In genomic region chr6:85355816-85356215, GRCh38 we compare ENCODE assay signal across 14 cellular contexts.
DNase-seq lines count a peak whose midpoint lies in the region; ATAC-seq, FAIRE-seq and TF ChIP-seq lines count a peak whose summit lies in the region.
"Had no signal": no experiment of that assay in that cellular context is flagged by ENCODE, and none has a peak within 500 bp of the region (broad histone marks: within the 10 kb centered on the region; RNA-seq: fewer than 3 reads in every experiment).

No MANE protein-coding gene starts in this region.

- no peak overlapping the region for H2BK12ac ChIP-seq in mesenchymal stem cell (ENCODE audit: low read length in 2 of 2)

- CTCF ChIA-PET in IMR-90 (lab: Yijun Ruan, JAX): interaction anchor here (0.7 to 4.7 kb wide), 8 partner anchors 45 to 139 kb away, joined by 3 to 30 read pairs (median 6); partner anchors contain the start of gene NT5E

- in situ Hi-C loops in IMR-90 (cut with MboI; ENCODE audit: low sequenced_read_pairs): no loop called here

- peak overlapping the region; percentile 31; the same call in 1 of the 2 replicates for H3K14ac ChIP-seq in IMR-90 (replicated peaks; ENCODE audit: low read depth, low read length)
- H3K14ac ChIP-seq in mesenchymal stem cell (ENCODE audit: low read length in 2 of 2): no peak overlapping the region

- TF ChIP-seq EP300 in tibial nerve (IDR thresholded peaks at IDR 0.05): no peak

- H2BK15ac ChIP-seq in IMR-90 (ENCODE audit: low read depth, low read length) (peak overlapping the region; percentile 74; the same call in 2 of the 3 replicates), mesenchymal stem cell (ENCODE audit: low read depth, poor library complexity, severe bottlenecking) (no peak overlapping the region)

- H3K18ac ChIP-seq in IMR-90 (ENCODE audit: low read depth, low read length) (no peak overlapping the region; the same call in 1 of the 2 replicates), mesenchymal stem cell (ENCODE audit: low read depth in 1 of 2, low read length in 2 of 2) (no peak overlapping the region)

- TF ChIP-seq POLR2A in GM12891 (IDR thresholded peaks at IDR 0.05; ENCODE audit: low read depth, low read length): no peak
- TF ChIP-seq POLR2A in IMR-90 (IDR thresholded peaks at IDR 0.05; ENCODE audit: low read depth, low read length): no peak
- no peak for TF ChIP-seq POLR2A in tibial nerve (IDR thresholded peaks at IDR 0.05)

- peaks cover 16% of the 10 kb centered on the region for H3K9me1 ChIP-seq in IMR-90 (ENCODE audit: insufficient read depth, low read length)

- H2AFZ ChIP-seq in IMR-90 (replicated peaks; ENCODE audit: low read length, poor library complexity) (no peak overlapping the region), mesenchymal stem cell (ENCODE audit: low read depth, low read length) (no peak overlapping the region)

- H3K4me3 ChIP-seq in IMR-90 (ENCODE audit: insufficient read depth, low read depth, low read length): no peak overlapping the region
- H3K4me3 ChIP-seq in mesenchymal stem cell (ENCODE audit: insufficient read depth in 1 of 2, low read depth in 1 of 2, low read length in 2 of 2): no peak overlapping the region
- no peak overlapping the region for H3K4me3 ChIP-seq in tibial nerve
- H3K4me3 ChIP-seq: A549, BLaER1 had no signal

- H3K9me3 ChIP-seq in IMR-90 (ENCODE audit: control insufficient read depth, insufficient read depth, low read length): no peaks in the 10 kb centered on the region
- H3K9me3 ChIP-seq in mesenchymal stem cell (ENCODE audit: control insufficient read depth, low read length): no peaks in the 10 kb centered on the region
- no peaks in the 10 kb centered on the region for H3K9me3 ChIP-seq in tibial nerve
- H3K9me3 ChIP-seq: A549, BLaER1 had no signal

- 0 out of 2 replicates have a peak overlapping the region, but pooled peaks have one; percentile 51 for H4K5ac ChIP-seq in IMR-90 (ENCODE audit: low read depth, low read length)

- no peak overlapping the region for H3K27ac ChIP-seq in IMR-90 (ENCODE audit: insufficient read depth, low read length)
- H3K27ac ChIP-seq in mesenchymal stem cell (ENCODE audit: low read length, poor library complexity, severe bottlenecking): no peak overlapping the region
- no peak overlapping the region for H3K27ac ChIP-seq in tibial nerve
- H3K27ac ChIP-seq: 22Rv1, BLaER1 had no signal

- H3K4me2 ChIP-seq in IMR-90 (ENCODE audit: low read depth, low read length): no peak overlapping the region
- no peak overlapping the region for H3K4me2 ChIP-seq in mesenchymal stem cell (ENCODE audit: low read length, poor library complexity, severe bottlenecking)
- H3K4me2 ChIP-seq: BLaER1 had no signal

- peak overlapping the region; percentile 3; the same call in 1 of the 2 replicates for H2BK20ac ChIP-seq in IMR-90 (ENCODE audit: low read depth, low read length)

- peak overlapping the region in 1 of 2 experiments; percentile 21; a peak in 1 of 4 replicates for H4K8ac ChIP-seq in IMR-90 (ENCODE audit: low read depth in 2 of 2, low read length in 2 of 2)
- no peak overlapping the region for H4K8ac ChIP-seq in mesenchymal stem cell (ENCODE audit: low read length)

- WGBS in IMR-90 (ENCODE audit: extremely low coverage in 2 of 2, insufficient read length in 1 of 2), 2 experiments: 40% methylated on average over 1 of the region's 2 CpGs; no CpG with 5 or more reads in 1 of the 2 experiments
- 64% methylated on average over 2 of the region's 2 CpGs for WGBS in mesenchymal stem cell
- WGBS in tibial nerve, 2 donors: 67 to 69% methylated on average over 2 of the region's 2 CpGs

- TF ChIP-seq RAD21 in IMR-90 (IDR thresholded peaks at IDR 0.05; ENCODE audit: low read length): no peak

- peaks cover 9 to 11% of the 10 kb centered on the region in 2 experiments; a peak in 3 of 4 replicates for H3K79me1 ChIP-seq in IMR-90 (ENCODE audit: low read depth in 1 of 2, low read length in 2 of 2)
- peaks cover 2% of the 10 kb centered on the region for H3K79me1 ChIP-seq in mesenchymal stem cell (replicated peaks; ENCODE audit: low read length, poor library complexity, severe bottlenecking)

- H3K4me1 ChIP-seq in IMR-90 (ENCODE audit: control insufficient read depth, insufficient read depth, low read length) (peaks cover 6% of the 10 kb centered on the region), mesenchymal stem cell (ENCODE audit: control insufficient read depth, insufficient read depth, low read depth, low read length) (peaks cover 2% of the 10 kb centered on the region), tibial nerve (no peaks in the 10 kb centered on the region)
- H3K4me1 ChIP-seq: BLaER1 had no signal

- peak overlapping the region; percentile 38 for H3K23ac ChIP-seq in IMR-90 (ENCODE audit: low read depth, low read length)
- H3K23ac ChIP-seq in mesenchymal stem cell (ENCODE audit: low read length in 2 of 2): no peak overlapping the region

- DNase-seq in DMS53 (lab: John Stamatoyannopoulos, UW): peak; percentile 54
- no peak for DNase-seq in DMS53 treated with DMSO at 0.1 percent for 48 hours (lab: John Stamatoyannopoulos, UW; ENCODE audit: unreplicated experiment)
- DNase-seq in GM12891 (ENCODE audit: insufficient read length, low spot score): no peak
- DNase-seq in IMR-90: no peak
- DNase-seq in mesenchymal stem cell: no peak
- no peak for DNase-seq in NCI-H128 (lab: John Stamatoyannopoulos, UW; ENCODE audit: unreplicated experiment)
- no peak for DNase-seq in tibial nerve (ENCODE audit: low spot score in 2 of 2)
- DNase-seq: DND-41, GOT3, H9 had no signal

- TF ChIP-seq CTCF in IMR-90 (conservative IDR thresholded peaks at IDR 0.05; ENCODE audit: low read depth, low read length) (no peak), tibial nerve (IDR thresholded peaks at IDR 0.05) (no peak)

- FAIRE-seq in GM12891 (lab: Jason Lieb, UNC): peak; percentile 23
- FAIRE-seq: A549, GM12892 had no signal

- H2BK120ac ChIP-seq in IMR-90 (ENCODE audit: low read depth, low read length): peak overlapping the region; percentile 30; the same call in 1 of the 2 replicates
- H2BK120ac ChIP-seq in mesenchymal stem cell (ENCODE audit: low read depth, low read length): no peak overlapping the region

- H3K4ac ChIP-seq in IMR-90 (ENCODE audit: low read depth, low read length) (peak overlapping the region; percentile 19), mesenchymal stem cell (ENCODE audit: low read depth in 1 of 2, low read length in 2 of 2) (no peak overlapping the region)

- peak overlapping the region; percentile 13 for H4K91ac ChIP-seq in IMR-90 (ENCODE audit: insufficient read depth, low read depth, low read length)
- no peak overlapping the region for H4K91ac ChIP-seq in mesenchymal stem cell (ENCODE audit: low read length)

- no peak overlapping the region for H2AK9ac ChIP-seq in IMR-90 (replicated peaks; ENCODE audit: low read depth, low read length, poor library complexity)

- BruUV-seq in IMR-90 (replicated peaks; lab: Mats Ljungman, UMichigan): no TSS peak

- H3K56ac ChIP-seq in IMR-90 (ENCODE audit: extremely low read depth, insufficient read depth, low read length): no peak overlapping the region

- no peak overlapping the region for H3K9ac ChIP-seq in IMR-90 (ENCODE audit: low read depth, low read length)
- peak overlapping the region; percentile 77 for H3K9ac ChIP-seq in mesenchymal stem cell (ENCODE audit: low read length)
- H3K9ac ChIP-seq: BLaER1 had no signal

- H4K20me1 ChIP-seq in IMR-90 (ENCODE audit: insufficient read depth, low read length): no peaks in the 10 kb centered on the region
- H4K20me1 ChIP-seq: BLaER1 had no signal

- intact Hi-C loops in IMR-90 (cut with micrococcal nuclease): loop anchor here (1.0 kb wide), 3 partner anchors 93 to 181 kb away; no protein-coding TSS in a partner anchor

- peak overlapping the region; percentile 76 for H2AK5ac ChIP-seq in IMR-90 (ENCODE audit: low read depth, low read length)
- peak overlapping the region; percentile 68 for H2AK5ac ChIP-seq in mesenchymal stem cell (ENCODE audit: low read length, severe bottlenecking)

- POLR2A ChIA-PET in IMR-90 (lab: Charles Lee; ENCODE audit: unreplicated experiment): no interaction called here

- no peaks in the 10 kb centered on the region for H3K36me3 ChIP-seq in IMR-90 (ENCODE audit: control insufficient read depth, insufficient read depth, low read length)
- H3K36me3 ChIP-seq in mesenchymal stem cell (ENCODE audit: control insufficient read depth in 1 of 2, insufficient read depth in 2 of 2, low read depth in 1 of 2, low read length in 2 of 2): no peaks in the 10 kb centered on the region
- H3K36me3 ChIP-seq in tibial nerve: no peaks in the 10 kb centered on the region
- H3K36me3 ChIP-seq: BLaER1 had no signal

- no peak for ATAC-seq in IMR-90 (ENCODE audit: low read depth)

- no peak overlapping the region for H2BK5ac ChIP-seq in IMR-90 (ENCODE audit: low read depth, low read length, poor library complexity, severe bottlenecking)
- H2BK5ac ChIP-seq in mesenchymal stem cell (ENCODE audit: low read depth, low read length, poor library complexity, severe bottlenecking): no peak overlapping the region

- H3K27me3 ChIP-seq in IMR-90 (ENCODE audit: control insufficient read depth, insufficient read depth, low read length) (no peaks in the 10 kb centered on the region), mesenchymal stem cell (ENCODE audit: control insufficient read depth in 1 of 2, insufficient read depth in 1 of 2, low read length in 2 of 2) (no peaks in the 10 kb centered on the region), tibial nerve (no peaks in the 10 kb centered on the region)
- H3K27me3 ChIP-seq: BLaER1 had no signal

- dilution Hi-C loops in IMR-90 (cut with HindIII; ENCODE audit: low sequenced_read_pairs, unreplicated experiment): no loop called here

TF ChIP-seq in GM12891, 5 proteins besides CTCF, POLR2A, EP300 and RAD21:
- no peak for TF ChIP-seq POU2F2 (IDR thresholded peaks at IDR 0.05; ENCODE audit: low read depth, low read length)
- no peak for TF ChIP-seq TAF1 (IDR thresholded peaks at IDR 0.05; ENCODE audit: low read depth, low read length)
- TF ChIP-seq SPI1 (IDR thresholded peaks at IDR 0.05; ENCODE audit: low read depth, low read length): no peak
- TF ChIP-seq POLR2AphosphoS5 (IDR thresholded peaks at IDR 0.05; ENCODE audit: low read depth, low read length): no peak
- no peak for TF ChIP-seq PAX5 (IDR thresholded peaks at IDR 0.05; ENCODE audit: insufficient read depth, low read length, severe bottlenecking)
TF ChIP-seq in GM12891: peak in this region for 0.

TF ChIP-seq in IMR-90, 13 proteins besides CTCF, POLR2A, EP300 and RAD21:
- TF ChIP-seq NFE2L2 (IDR thresholded peaks at IDR 0.05; ENCODE audit: low read depth, low read length) (no peak), CHD1 (IDR thresholded peaks at IDR 0.05; ENCODE audit: low read depth, low read length) (no peak), BHLHE40 (IDR thresholded peaks at IDR 0.05; ENCODE audit: low read depth, low read length) (no peak), MAFK (IDR thresholded peaks at IDR 0.05; ENCODE audit: low read depth, low read length) (no peak), MAZ (IDR thresholded peaks at IDR 0.05; ENCODE audit: borderline replicate concordance, low read depth, low read length) (no peak), RCOR1 (IDR thresholded peaks at IDR 0.05; ENCODE audit: insufficient replicate concordance, low read length) (no peak)
